8 cellular contexts compared by ENCODE assay signal in genomic region chr1:166974647-166975345, GRCh38. TPM values are rescaled to one million over a fixed set of nuclear protein-coding genes. Genes with fewer than 3 reads are reported as not detected.
DNase-seq lines count a peak whose midpoint lies in the region; ATAC-seq and TF ChIP-seq lines count a peak whose summit lies in the region.

No MANE protein-coding gene starts in this region.

- H4K91ac ChIP-seq in neuronal stem cell (ENCODE audit: low read depth, low read length, poor library complexity), result no peak overlapping the region

- peak overlapping the region; percentile 92 for H2AFZ ChIP-seq in neuronal stem cell (ENCODE audit: low read length)

- WGBS in heart left ventricle, 4 donors, result 3% methylated on average over 14 to 17 of the region's 17 CpGs
- no CpG with 5 or more reads among the region's 17 CpGs for WGBS in neuronal stem cell (ENCODE audit: extremely low coverage in 2 of 2, insufficient read length in 2 of 2, insufficient replicate concordance in 1 of 2), 2 donors
- WGBS in urinary bladder, result 4% methylated on average over 17 of the region's 17 CpGs

- H3K27me3 ChIP-seq in heart left ventricle (peaks cover 0 to 55% (median 7%) of the 10 kb centered on the region in 9 donors), duodenal mucosa (ENCODE audit: control insufficient read depth in 1 of 2, insufficient read depth in 2 of 2, low read length in 2 of 2) (peaks cover 36 to 64% of the 10 kb centered on the region in 2 donors), neuronal stem cell (ENCODE audit: control insufficient read depth in 3 of 3, insufficient read depth in 3 of 3, low read depth in 1 of 3, low read length in 3 of 3) (peaks cover 0 to 8% (median 7%) of the 10 kb centered on the region in 3 experiments)

- H3K27ac Mint-ChIP-seq in T-helper 17 cell, result peak overlapping the region; percentile 47

- no peak overlapping the region for H3K18ac ChIP-seq in neuronal stem cell (ENCODE audit: low read length)

- peak overlapping the region; percentile 81 for H3K4me2 ChIP-seq in neuronal stem cell (ENCODE audit: insufficient read depth, low read length, poor library complexity, severe bottlenecking)

- H3K36me3 ChIP-seq in heart left ventricle (no peaks in the 10 kb centered on the region), duodenal mucosa (ENCODE audit: control insufficient read depth in 1 of 2, insufficient read depth in 2 of 2, low read length in 2 of 2) (no peaks in the 10 kb centered on the region), neuronal stem cell (replicated peaks in 1 of 2; ENCODE audit: control insufficient read depth in 2 of 2, insufficient read depth in 2 of 2, low read length in 2 of 2) (no peaks in the 10 kb centered on the region), urinary bladder (ENCODE audit: insufficient read depth) (no peaks in the 10 kb centered on the region)

- H3K4ac ChIP-seq in neuronal stem cell (ENCODE audit: low read length), result no peak overlapping the region

- no peak overlapping the region for H2AK5ac ChIP-seq in neuronal stem cell (ENCODE audit: low read depth, low read length)

- H3K27ac ChIP-seq in heart left ventricle, result peak overlapping the region in 4 of 12 donors; percentile 10 to 34 (median 21)
- H3K27ac ChIP-seq in duodenal mucosa (ENCODE audit: low read depth, low read length), result no peak overlapping the region
- peak overlapping the region; percentile 20 for H3K27ac ChIP-seq in neuronal stem cell (replicated peaks; ENCODE audit: low read length)
- H3K27ac ChIP-seq in urinary bladder (ENCODE audit: low read depth), result no peak overlapping the region

- intact Hi-C loops in heart left ventricle (cut with DNase I), result loop anchor here in 3 of 10 donors (5.0 to 10.0 kb wide), 4 partner anchors 50 to 83 kb away; no protein-coding TSS in a partner anchor
- intact Hi-C loops in cardiac septum (cut with DNase I), result loop anchor here (5.0 kb wide), 2 partner anchors 52 to 83 kb away; no protein-coding TSS in a partner anchor

- H2BK15ac ChIP-seq in neuronal stem cell (ENCODE audit: low read length), result no peak overlapping the region

- H3K9ac ChIP-seq in duodenal mucosa (ENCODE audit: low read depth in 1 of 2, low read length in 2 of 2) (no peak overlapping the region), neuronal stem cell (ENCODE audit: low read depth, low read length, poor library complexity) (peak overlapping the region; percentile 79)

- H3K9me3 ChIP-seq in heart left ventricle (no peaks in the 10 kb centered on the region), T-helper 17 cell (ENCODE audit: control insufficient read depth, low read length, poor library complexity, severe bottlenecking) (no peaks in the 10 kb centered on the region), duodenal mucosa (ENCODE audit: control insufficient read depth in 1 of 2, low read length in 2 of 2) (no peaks in the 10 kb centered on the region), neuronal stem cell (replicated peaks in 1 of 2; ENCODE audit: control insufficient read depth in 2 of 2, insufficient read depth in 1 of 2, low read depth in 1 of 2, low read length in 2 of 2) (no peaks in the 10 kb centered on the region)

- H4K8ac ChIP-seq in neuronal stem cell (ENCODE audit: low read depth, low read length), result no peak overlapping the region

- no peak overlapping the region for H2BK12ac ChIP-seq in neuronal stem cell (ENCODE audit: low read length)

- H3K4me3 ChIP-seq in heart left ventricle (peak overlapping the region in 11 of 12 donors; percentile 18 to 90 (median 56)), duodenal mucosa (ENCODE audit: low read depth in 1 of 2, low read length in 2 of 2) (peak overlapping the region; percentile 56 to 60), neuronal stem cell (ENCODE audit: low read length in 2 of 2) (peak overlapping the region; percentile 70 to 85), urinary bladder (ENCODE audit: low read depth, low read length) (peak overlapping the region; percentile 77)

- TF ChIP-seq CTCF in heart left ventricle (IDR thresholded peaks at IDR 0.05), result no peak

- no peak overlapping the region for H3K14ac ChIP-seq in neuronal stem cell (ENCODE audit: low read length)

- no peaks in the 10 kb centered on the region for H3K79me1 ChIP-seq in neuronal stem cell (ENCODE audit: low read depth, low read length)

- H2BK5ac ChIP-seq in neuronal stem cell (ENCODE audit: low read length), result no peak overlapping the region

- H3K23ac ChIP-seq in neuronal stem cell (ENCODE audit: low read depth, low read length, poor library complexity), result no peak overlapping the region

- no peak overlapping the region for H2BK120ac ChIP-seq in neuronal stem cell (ENCODE audit: low read depth, low read length)

- H3K4me1 ChIP-seq in heart left ventricle (peaks cover 0 to 19% (median 2%) of the 10 kb centered on the region in 12 donors), duodenal mucosa (ENCODE audit: control insufficient read depth in 1 of 2, insufficient read depth in 2 of 2, low read length in 2 of 2) (peaks cover 0 to 4% of the 10 kb centered on the region in 2 donors), neuronal stem cell (ENCODE audit: control insufficient read depth in 2 of 2, insufficient read depth in 1 of 2, low read depth in 1 of 2, low read length in 2 of 2) (peaks cover 20 to 31% of the 10 kb centered on the region in 2 donors), urinary bladder (ENCODE audit: insufficient read depth) (no peaks in the 10 kb centered on the region)

- H3K36me3 Mint-ChIP-seq in T-helper 17 cell (ENCODE audit: low read depth), result peaks cover 3% of the 10 kb centered on the region

- peaks cover 58% of the 10 kb centered on the region for H3K27me3 Mint-ChIP-seq in T-helper 17 cell

- ATAC-seq in heart left ventricle (peak in 1 of 4 donors; percentile 18), T-helper 17 cell (no peak)

- no peak for TF ChIP-seq POLR2A in heart left ventricle (IDR thresholded peaks at IDR 0.05)

- H3K4me1 Mint-ChIP-seq in T-helper 17 cell, result peaks cover 29% of the 10 kb centered on the region

- peak in 1 of 5 donors; percentile 18 for DNase-seq in heart left ventricle
- no peak for DNase-seq in cardiac septum (ENCODE audit: low spot score)
- DNase-seq in T-helper 17 cell, result no peak
- DNase-seq in neuronal stem cell (ENCODE audit: low spot score), result no peak
- DNase-seq in NCI-H187 treated with DMSO at 0.1 percent for 48 hours (lab: John Stamatoyannopoulos, UW), result no peak
- no peak for DNase-seq in iPS-NIHi11 (ENCODE audit: low spot score)

- H3K4me3 Mint-ChIP-seq in T-helper 17 cell, result peak overlapping the region; percentile 96

RNA-seq across cellular contexts. Expression of gene ILDR2, which starts 0.5 kb away (rescaled TPM):
- total RNA-seq in heart left ventricle, result 10 to 100 TPM in 2 of 9 donors, 1 to 10 TPM in 7; 3.2 to 12.4 (median 6.3) TPM
- 1 to 10 TPM in 1 of 2 donors, under 1 TPM in 1; 0.84 to 3.4 TPM for polyA plus RNA-seq in heart left ventricle
- 23.1 TPM for total RNA-seq in cardiac septum
- under 1 TPM; 0.20 to 0.34 TPM for total RNA-seq in T-helper 17 cell
- 39.1 TPM for polyA plus RNA-seq in neuronal stem cell (2013, experiment 1 of 2)
- polyA plus RNA-seq in neuronal stem cell (2013, experiment 2 of 2), result 39.6 TPM
- 4.1 TPM for total RNA-seq in urinary bladder
- 1.6 TPM for polyA plus RNA-seq in urinary bladder

RNA-seq across cellular contexts. Expression of gene MAEL, which starts 14.3 kb away (rescaled TPM):
- total RNA-seq in heart left ventricle (1 to 10 TPM; 1.6 to 6.8 (median 3.4) TPM), cardiac septum (4.3 TPM), T-helper 17 cell (not detected), urinary bladder (0.48 TPM)
- polyA plus RNA-seq in heart left ventricle (1 to 10 TPM in 1 of 2 donors, under 1 TPM in 1; 0.62 to 1.5 TPM), urinary bladder (0.18 TPM)
- polyA plus RNA-seq in neuronal stem cell (2013, experiment 1 of 2), result 0.57 TPM
- 0.51 TPM for polyA plus RNA-seq in neuronal stem cell (2013, experiment 2 of 2)
